12 cellular contexts compared by ENCODE assay signal in genomic region chr16:53093162-53093744, GRCh38. TPM values are rescaled to one million over a fixed set of nuclear protein-coding genes. Genes with fewer than 3 reads are reported as not detected.
DNase-seq lines count a peak whose midpoint lies in the region; TF ChIP-seq lines count a peak whose summit lies in the region.
"Had no signal": no experiment of that assay in that cellular context is flagged by ENCODE, and none has a peak within 500 bp of the region (broad histone marks: within the 10 kb centered on the region; RNA-seq: fewer than 3 reads in every experiment).

No MANE protein-coding gene starts in this region.

- peaks cover 49% of the 10 kb centered on the region for H3K4me1 Mint-ChIP-seq in glutamatergic neuron (ENCODE audit: low read depth, unreplicated experiment)

- TF ChIP-seq CTCF in HEK293 (tag by site-specific recombination; IDR thresholded peaks at IDR 0.05) (no peak), glutamatergic neuron (IDR thresholded peaks at IDR 0.05; ENCODE audit: partially characterized antibody, unreplicated experiment) (no peak), smooth muscle cell (IDR thresholded peaks at IDR 0.05; ENCODE audit: borderline replicate concordance, insufficient read depth, poor library complexity, severe bottlenecking) (no peak), GM10266 (IDR thresholded peaks at IDR 0.05; ENCODE audit: control insufficient read depth, insufficient read depth, low read depth, missing control alignments) (no peak)

- no peaks in the 10 kb centered on the region for H4K20me1 ChIP-seq in smooth muscle cell (ENCODE audit: low read depth)

- CTCF ChIA-PET in HEK293 (lab: Yijun Ruan, JAX), result interaction anchor here (1.1 kb wide), 1 partner anchor 39 kb away, joined by 3 read pairs; no protein-coding TSS in a partner anchor

- WGBS in smooth muscle cell (ENCODE audit: low lambda C conversion rate), result 97% methylated on average over 5 of the region's 5 CpGs

- no peak overlapping the region for H3K27ac ChIP-seq in HEK293 (ENCODE audit: extremely low read depth, low read depth, low read length)
- H3K27ac ChIP-seq in smooth muscle cell (ENCODE audit: low read depth), result peak overlapping the region; percentile 45

- no peaks in the 10 kb centered on the region for H3K27me3 ChIP-seq in smooth muscle cell (ENCODE audit: low read depth)
- H3K27me3 ChIP-seq: foreskin keratinocyte had no signal

- peaks cover 14% of the 10 kb centered on the region for H3K9me3 Mint-ChIP-seq in glutamatergic neuron (ENCODE audit: unreplicated experiment)
- H3K9me3 Mint-ChIP-seq: central memory CD8-positive, alpha-beta T cell had no signal

- H3K36me3 Mint-ChIP-seq in glutamatergic neuron (ENCODE audit: unreplicated experiment), result no peaks in the 10 kb centered on the region

- H3K27me3 Mint-ChIP-seq in glutamatergic neuron (ENCODE audit: unreplicated experiment), result peaks cover 8% of the 10 kb centered on the region
- H3K27me3 Mint-ChIP-seq: central memory CD8-positive, alpha-beta T cell had no signal

- DNase-seq in RPMI8226, result peak; percentile 32
- DNase-seq in glutamatergic neuron, result no peak
- no peak for DNase-seq in smooth muscle cell (lab: John Stamatoyannopoulos, UW; ENCODE audit: unreplicated experiment)
- DNase-seq in LoVo (ENCODE audit: low spot score), result no peak
- no peak for DNase-seq in D341Med (ENCODE audit: low spot score)
- DNase-seq in GM10266 (ENCODE audit: extremely low spot score), result no peak
- DNase-seq in amniotic stem cell (lab: John Stamatoyannopoulos, UW), result no peak
- DNase-seq: foreskin keratinocyte; NK-92 treated with Interleukin-12 subunit alpha and Interleukin-12 subunit beta, amount 100 ng/mL, for 24 hours; stimulated activated CD4-positive, alpha-beta T cell treated with anti-CD3 and anti-CD28 coated beads, Interleukin-15, amount 100 ng/mL, for 24 hours had no signal

- no peak overlapping the region for H3K4me2 ChIP-seq in smooth muscle cell

- no peak overlapping the region for H3K4me3 Mint-ChIP-seq in glutamatergic neuron (ENCODE audit: unreplicated experiment)
- H3K4me3 Mint-ChIP-seq: central memory CD8-positive, alpha-beta T cell had no signal

- no peak overlapping the region for H2AFZ ChIP-seq in smooth muscle cell (ENCODE audit: low read depth)

- no peak overlapping the region for H3K9ac ChIP-seq in smooth muscle cell (ENCODE audit: low read depth)

- H3F3A ChIP-seq in smooth muscle cell (ENCODE audit: low read depth), result peaks cover 19% of the 10 kb centered on the region

- peak overlapping the region; percentile 83 for H3K27ac Mint-ChIP-seq in glutamatergic neuron (ENCODE audit: unreplicated experiment)

- H3K79me2 ChIP-seq in smooth muscle cell (ENCODE audit: low read depth), result peaks cover 51% of the 10 kb centered on the region

- no peak overlapping the region for H3K4me3 ChIP-seq in HEK293 (ENCODE audit: low read depth, low read length)
- H3K4me3 ChIP-seq in smooth muscle cell, result no peak overlapping the region

- H3K36me3 ChIP-seq in HEK293 (ENCODE audit: control insufficient read depth in 2 of 2, insufficient read depth in 1 of 2, low read length in 2 of 2) (no peaks in the 10 kb centered on the region), smooth muscle cell (ENCODE audit: low read depth) (no peaks in the 10 kb centered on the region)

- H3K4me1 ChIP-seq in HEK293 (ENCODE audit: control insufficient read depth, insufficient read depth, low read length), result peaks cover 14% of the 10 kb centered on the region
- H3K4me1 ChIP-seq in smooth muscle cell (ENCODE audit: low read depth), result peaks cover 30% of the 10 kb centered on the region

- H3K9me3 ChIP-seq in HEK293 (ENCODE audit: control insufficient read depth, insufficient read depth, low read depth, low read length) (no peaks in the 10 kb centered on the region), smooth muscle cell (replicated peaks; ENCODE audit: low read depth) (no peaks in the 10 kb centered on the region)

- POLR2A ChIA-PET in HEK293 (lab: Yijun Ruan, JAX), result interaction anchor here (0.6 kb wide), 1 partner anchor 429 kb away, joined by 3 read pairs; no protein-coding TSS in a partner anchor

TF ChIP-seq in HEK293, 187 proteins besides CTCF, POLR2A, EP300 and RAD21:
- TF ChIP-seq ZNF664 (tag by site-specific recombination; IDR thresholded peaks at IDR 0.05), result peak; percentile 63; the same call in 1 of the 2 replicates
- no peak for TF ChIP-seq ZNF114 (tag by site-specific recombination; IDR thresholded peaks at IDR 0.05)
- TF ChIP-seq ZNF513 (tag by site-specific recombination; IDR thresholded peaks at IDR 0.05), result 0 out of 2 replicates have a peak, but pooled peaks have one; percentile 17

RNA-seq across cellular contexts. Expression of gene CHD9, which starts 38.5 kb away (rescaled TPM):
- total RNA-seq in glutamatergic neuron (ENCODE audit: unreplicated experiment) (120 TPM), smooth muscle cell (101 and 117 TPM in 2 replicates)
- polyA plus RNA-seq in smooth muscle cell, result 43.7 and 50.6 TPM in 2 replicates

RNA-seq across cellular contexts. Expression of gene CHD9NB, which starts 40.6 kb away (rescaled TPM):
- total RNA-seq in glutamatergic neuron (ENCODE audit: unreplicated experiment), result 1.8 TPM
- not detected in 2 replicates for total RNA-seq in smooth muscle cell
- polyA plus RNA-seq in smooth muscle cell, result not detected in 2 replicates
